19 cellular contexts compared by ENCODE assay signal in the genomic region with DNA sequence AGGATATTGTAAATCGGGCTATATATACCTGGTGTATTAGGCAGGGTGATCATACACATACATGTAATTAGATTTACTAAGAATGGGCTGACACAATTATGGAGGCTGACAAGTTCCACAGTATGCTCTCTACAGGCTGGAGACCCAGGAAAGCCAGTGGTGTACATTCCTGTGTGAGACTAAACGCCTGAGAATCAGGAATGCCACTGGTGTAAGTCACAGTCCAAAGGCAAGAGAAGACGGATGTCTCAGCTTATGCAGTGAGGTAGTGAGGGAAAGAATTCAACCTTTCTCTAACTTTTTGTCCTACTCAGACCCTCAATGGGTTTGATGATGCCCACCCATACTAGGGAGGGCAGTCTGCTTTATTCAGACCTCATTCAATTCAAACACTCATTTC. TPM values are rescaled to one million over a fixed set of nuclear protein-coding genes. Genes with fewer than 3 reads are reported as not detected.
DNase-seq lines count a peak whose midpoint lies in the region; ATAC-seq lines count a peak whose summit lies in the region.
"Had no signal": no experiment of that assay in that cellular context is flagged by ENCODE, and none has a peak within 500 bp of the region (broad histone marks: within the 10 kb centered on the region; RNA-seq: fewer than 3 reads in every experiment).

No MANE protein-coding gene starts in this region.

- no peak overlapping the region for H3K4ac ChIP-seq in trophoblast cell (ENCODE audit: low read depth, low read length)

- H3K9ac ChIP-seq in trophoblast cell (ENCODE audit: low read length), result no peak overlapping the region
- H3K9ac ChIP-seq: neural progenitor cell had no signal

- DNase-seq in GM04504 (ENCODE audit: low read depth) (peak; percentile 23), amniotic epithelial cell (ENCODE audit: low read depth) (peak; percentile 55), glomerular visceral epithelial cell (ENCODE audit: extremely low spot score) (peak; percentile 66), trophoblast cell (peak; percentile 8 to 38)
- no peak for DNase-seq in activated T-cell treated with anti-CD3 and anti-CD28 coated beads, Interleukin-2, amount 50 U/mL, for 24 hours
- DNase-seq in activated T-cell treated with anti-CD3 and anti-CD28 coated beads, Interleukin-2, amount 50 U/mL, for 1 hour, result no peak
- DNase-seq: activated CD4-positive, alpha-beta T cell treated with anti-CD3 and anti-CD28 coated beads for 36 hours; activated naive CD8-positive, alpha-beta T cell treated with anti-CD3 and anti-CD28 coated beads, Interleukin-2, amount 10 ng/mL, durations not matched to agents 7 days and 5 days; DMS79 treated with DMSO at 0.1 percent for 48 hours; gastrocnemius medialis; NCI-H1417; NCI-H526; Right ventricle myocardium superior; upper lobe of right lung had no signal

- H3K79me1 ChIP-seq in trophoblast cell (ENCODE audit: low read length), result no peaks in the 10 kb centered on the region

- H4K8ac ChIP-seq in trophoblast cell (ENCODE audit: low read depth, low read length), result no peak overlapping the region

- WGBS in trophoblast cell (ENCODE audit: extremely low coverage, insufficient coverage, insufficient read length), result no CpG with 5 or more reads among the region's 3 CpGs

- no peaks in the 10 kb centered on the region for H3K27me3 ChIP-seq in trophoblast cell (ENCODE audit: insufficient read depth, low read length)
- H3K27me3 ChIP-seq: gastrocnemius medialis, neural progenitor cell, upper lobe of right lung had no signal

- no peak overlapping the region for H3K4me3 ChIP-seq in trophoblast cell (ENCODE audit: low read depth, low read length)
- H3K4me3 ChIP-seq: gastrocnemius medialis, neural progenitor cell, upper lobe of right lung had no signal

- no peak overlapping the region for H3K27ac ChIP-seq in trophoblast cell (ENCODE audit: low read depth, low read length)
- H3K27ac ChIP-seq: gastrocnemius medialis, neural progenitor cell, upper lobe of right lung had no signal

- H3K79me2 ChIP-seq in trophoblast cell (ENCODE audit: control insufficient read depth, insufficient read depth, low read length, poor library complexity), result no peaks in the 10 kb centered on the region

- H3K4me1 Mint-ChIP-seq in activated T-cell treated with anti-CD3 and anti-CD28 coated beads, Interleukin-2, amount 50 U/mL, for 24 hours (ENCODE audit: low read depth), result no peaks in the 10 kb centered on the region
- H3K4me1 Mint-ChIP-seq: activated CD4-positive, alpha-beta T cell treated with anti-CD3 and anti-CD28 coated beads for 36 hours; activated naive CD8-positive, alpha-beta T cell treated with anti-CD3 and anti-CD28 coated beads, Interleukin-2, amount 10 ng/mL, durations not matched to agents 7 days and 5 days; neural progenitor cell had no signal

- H2AK5ac ChIP-seq in trophoblast cell (ENCODE audit: low read length), result no peak overlapping the region

- H3K27me3 Mint-ChIP-seq in activated T-cell treated with anti-CD3 and anti-CD28 coated beads, Interleukin-2, amount 50 U/mL, for 24 hours, result no peaks in the 10 kb centered on the region
- H3K27me3 Mint-ChIP-seq: activated CD4-positive, alpha-beta T cell treated with anti-CD3 and anti-CD28 coated beads for 36 hours; activated naive CD8-positive, alpha-beta T cell treated with anti-CD3 and anti-CD28 coated beads, Interleukin-2, amount 10 ng/mL, durations not matched to agents 7 days and 5 days; dendritic cell treated with granulocyte-macrophage colony-stimulating factor and Interleukin-4, amounts not matched to agents 40 ng/mL and 50 ng/mL, for 4 days had no signal

- H3K18ac ChIP-seq in trophoblast cell (ENCODE audit: low read length), result no peak overlapping the region

- no peak overlapping the region for H2BK120ac ChIP-seq in trophoblast cell (ENCODE audit: insufficient read depth, low read length, poor library complexity)

- H2AFZ ChIP-seq in trophoblast cell (ENCODE audit: insufficient read depth, low read length, poor library complexity), result no peak overlapping the region
- H2AFZ ChIP-seq: neural progenitor cell had no signal

- H3K36me3 Mint-ChIP-seq in activated T-cell treated with anti-CD3 and anti-CD28 coated beads, Interleukin-2, amount 50 U/mL, for 24 hours (ENCODE audit: low read depth), result peaks cover 32% of the 10 kb centered on the region
- H3K36me3 Mint-ChIP-seq: activated naive CD8-positive, alpha-beta T cell treated with anti-CD3 and anti-CD28 coated beads, Interleukin-2, amount 10 ng/mL, durations not matched to agents 7 days and 5 days; neural progenitor cell had no signal

- no peaks in the 10 kb centered on the region for H3K4me1 ChIP-seq in trophoblast cell (ENCODE audit: control insufficient read depth in 1 of 2, insufficient read depth in 2 of 2, low read length in 2 of 2)
- H3K4me1 ChIP-seq: gastrocnemius medialis, neural progenitor cell, upper lobe of right lung had no signal

- H3K27ac Mint-ChIP-seq in activated T-cell treated with anti-CD3 and anti-CD28 coated beads, Interleukin-2, amount 50 U/mL, for 24 hours, result no peak overlapping the region
- H3K27ac Mint-ChIP-seq: activated CD4-positive, alpha-beta T cell treated with anti-CD3 and anti-CD28 coated beads for 36 hours; activated naive CD8-positive, alpha-beta T cell treated with anti-CD3 and anti-CD28 coated beads, Interleukin-2, amount 10 ng/mL, durations not matched to agents 7 days and 5 days; dendritic cell treated with granulocyte-macrophage colony-stimulating factor and Interleukin-4, amounts not matched to agents 40 ng/mL and 50 ng/mL, for 4 days; neural progenitor cell had no signal

- H2BK5ac ChIP-seq in trophoblast cell (ENCODE audit: low read depth, low read length, poor library complexity), result no peak overlapping the region

- H2BK12ac ChIP-seq in trophoblast cell (ENCODE audit: low read length), result no peak overlapping the region

- peaks cover 9% of the 10 kb centered on the region for H3K9me3 Mint-ChIP-seq in activated T-cell treated with anti-CD3 and anti-CD28 coated beads, Interleukin-2, amount 50 U/mL, for 24 hours
- H3K9me3 Mint-ChIP-seq: dendritic cell treated with granulocyte-macrophage colony-stimulating factor and Interleukin-4, amounts not matched to agents 40 ng/mL and 50 ng/mL, for 4 days; neural progenitor cell had no signal

- no peak for ATAC-seq in esophagus mucosa
- no peak for ATAC-seq in GM19397 (IDR thresholded peaks at IDR 0.05; ENCODE audit: unreplicated experiment)
- ATAC-seq: activated CD4-positive, alpha-beta T cell treated with anti-CD3 and anti-CD28 coated beads for 36 hours; gastrocnemius medialis; HepG2; upper lobe of right lung had no signal

- H3K36me3 ChIP-seq in trophoblast cell (ENCODE audit: control insufficient read depth in 1 of 2, insufficient read depth in 2 of 2, low read length in 2 of 2), result no peaks in the 10 kb centered on the region
- H3K36me3 ChIP-seq: gastrocnemius medialis, neural progenitor cell, upper lobe of right lung had no signal

- H3K4me3 Mint-ChIP-seq in activated T-cell treated with anti-CD3 and anti-CD28 coated beads, Interleukin-2, amount 50 U/mL, for 24 hours, result no peak overlapping the region
- H3K4me3 Mint-ChIP-seq: activated CD4-positive, alpha-beta T cell treated with anti-CD3 and anti-CD28 coated beads for 36 hours; activated naive CD8-positive, alpha-beta T cell treated with anti-CD3 and anti-CD28 coated beads, Interleukin-2, amount 10 ng/mL, durations not matched to agents 7 days and 5 days; dendritic cell treated with granulocyte-macrophage colony-stimulating factor and Interleukin-4, amounts not matched to agents 40 ng/mL and 50 ng/mL, for 4 days; neural progenitor cell had no signal

- no peak overlapping the region for H4K12ac ChIP-seq in trophoblast cell (ENCODE audit: low read depth, low read length)

- H3K23ac ChIP-seq in trophoblast cell (ENCODE audit: low read length), result no peak overlapping the region

- no peak overlapping the region for H3K14ac ChIP-seq in trophoblast cell (ENCODE audit: low read length)

- no peaks in the 10 kb centered on the region for H3K9me3 ChIP-seq in trophoblast cell (ENCODE audit: insufficient read depth, low read depth, low read length)
- H3K9me3 ChIP-seq: gastrocnemius medialis, upper lobe of right lung had no signal

- H3K4me2 ChIP-seq in trophoblast cell (ENCODE audit: low read length), result no peak overlapping the region
- H3K4me2 ChIP-seq: neural progenitor cell had no signal

- H4K91ac ChIP-seq in trophoblast cell (ENCODE audit: low read depth, low read length), result no peak overlapping the region

RNA-seq across cellular contexts. Expression of a gene that starts 57.1 kb away (rescaled TPM):
- polyA plus RNA-seq in trophoblast cell (2013), result 4.5 and 5.0 TPM in 2 replicates
- 7.3 TPM for total RNA-seq in esophagus mucosa

RNA-seq across cellular contexts. Expression of a gene that starts 57.2 kb away (rescaled TPM):
- 91.2 and 95.5 TPM in 2 replicates for polyA plus RNA-seq in trophoblast cell (2013)
- 27.1 TPM for total RNA-seq in esophagus mucosa

Comparison
In these comparisons a context has a peak if more than half of its experiments do, and no peak if none do; other contexts are left out.
1. DNase-seq: peak in GM04504 (single experiment), amniotic epithelial cell (single experiment), glomerular visceral epithelial cell (single experiment) and trophoblast cell (2 of 2); none in activated T-cell treated with anti-CD3 and anti-CD28 coated beads, Interleukin-2, amount 50 U/mL, for 24 hours (single experiment) and activated T-cell treated with anti-CD3 and anti-CD28 coated beads, Interleukin-2, amount 50 U/mL, for 1 hour (single experiment).